ENCODE assay signal across 20 cellular contexts in genomic region chr16:35690413-35690812, GRCh38.
DNase-seq lines count a peak whose midpoint lies in the region; ATAC-seq, FAIRE-seq and TF ChIP-seq lines count a peak whose summit lies in the region.
"Had no signal": no experiment of that assay in that cellular context is flagged by ENCODE, and none has a peak within 500 bp of the region (broad histone marks: within the 10 kb centered on the region; RNA-seq: fewer than 3 reads in every experiment).

No MANE protein-coding gene starts in this region.

- H3K36me3 ChIP-seq in vagina: no peaks in the 10 kb centered on the region
- H3K36me3 ChIP-seq in transverse colon: no peaks in the 10 kb centered on the region
- H3K36me3 ChIP-seq: BLaER1, HAP-1 had no signal

- no peaks in the 10 kb centered on the region for H3K4me1 ChIP-seq in vagina
- H3K4me1 ChIP-seq in transverse colon: no peaks in the 10 kb centered on the region
- H3K4me1 ChIP-seq: BLaER1, Caco-2, HAP-1 had no signal

- 66% methylated on average over 8 of the region's 8 CpGs; no CpG with 5 or more reads in 1 of the 2 donors for WGBS in transverse colon (ENCODE audit: low coverage in 1 of 2), 2 donors

- intact Hi-C loops in cardiac septum (cut with DNase I): no loop called here
- intact Hi-C loops in Right ventricle myocardium inferior (cut with DNase I): no loop called here
- intact Hi-C loops in vagina (cut with DNase I): no loop called here
- intact Hi-C loops in transverse colon (cut with DNase I; ENCODE audit: low total_unique reads): no loop called here

- no peak for TF ChIP-seq EP300 in transverse colon (IDR thresholded peaks at IDR 0.05; ENCODE audit: low read depth)

- ATAC-seq in Right ventricle myocardium inferior (no peak), left lobe of liver (no peak)
- ATAC-seq: CD8-positive, alpha-beta T cell had no signal

- no peak overlapping the region for H3K4me3 ChIP-seq in vagina
- H3K4me3 ChIP-seq in transverse colon: no peak overlapping the region
- H3K4me3 ChIP-seq: BLaER1, HAP-1 had no signal

- H3K27ac ChIP-seq in vagina: no peak overlapping the region
- no peak overlapping the region for H3K27ac ChIP-seq in transverse colon
- H3K27ac ChIP-seq: BLaER1, C4-2B had no signal

- in situ Hi-C loops in transverse colon (cut with MboI; ENCODE audit: low pct_ligation_motif_present in 1 of 4, low pct_unique_long_range_greater_than_20kb in 1 of 4, low sequenced_read_pairs in 3 of 4): loop anchor here in 2 of 4 donors (25.0 kb wide), 2 partner anchors 97 to 103 kb away; no protein-coding TSS in a partner anchor

- DNase-seq in cardiac septum (ENCODE audit: low spot score) (peak; percentile 49), Right ventricle myocardium inferior (ENCODE audit: missing footprints) (no peak), left lobe of liver (ENCODE audit: low spot score) (peak; percentile 16), vagina (ENCODE audit: extremely low spot score in 2 of 2) (peak; percentile 40 to 65), RCC 7860 (ENCODE audit: low spot score) (no peak), transverse colon (no peak)
- DNase-seq: Caco-2; CD4-positive, CD25-positive, alpha-beta regulatory T cell; CD8-positive, alpha-beta T cell; DMS153; DND-41; GOT3; HFFc6 had no signal

- H3K9me3 ChIP-seq in vagina (peaks cover 7% of the 10 kb centered on the region), transverse colon (peaks cover 15 to 20% of the 10 kb centered on the region in 2 donors)
- H3K9me3 ChIP-seq: Caco-2, HAP-1 had no signal

- no peak for FAIRE-seq in RCC 7860 (lab: Jason Lieb, UNC)
- FAIRE-seq: A204.1, G401.6, GM12892, H54 had no signal

- no peak for TF ChIP-seq CTCF in vagina (IDR thresholded peaks at IDR 0.05)
- no peak for TF ChIP-seq CTCF in transverse colon (IDR thresholded peaks at IDR 0.05)

- no peak for TF ChIP-seq POLR2A in vagina (IDR thresholded peaks at IDR 0.05)
- no peak for TF ChIP-seq POLR2A in transverse colon (IDR thresholded peaks at IDR 0.05)

- no peaks in the 10 kb centered on the region for H3K27me3 ChIP-seq in vagina
- no peaks in the 10 kb centered on the region for H3K27me3 ChIP-seq in transverse colon
- H3K27me3 ChIP-seq: BLaER1 had no signal

Comparison
In these comparisons a context has a peak if more than half of its experiments do, and no peak if none do; other contexts are left out.
1. DNase-seq: peak in cardiac septum (single experiment), left lobe of liver (single experiment) and vagina (2 of 2); none in Right ventricle myocardium inferior (single experiment), RCC 7860 (single experiment) and transverse colon (single experiment).